ENCODE assay signal across 1 cellular context in the genomic region with DNA sequence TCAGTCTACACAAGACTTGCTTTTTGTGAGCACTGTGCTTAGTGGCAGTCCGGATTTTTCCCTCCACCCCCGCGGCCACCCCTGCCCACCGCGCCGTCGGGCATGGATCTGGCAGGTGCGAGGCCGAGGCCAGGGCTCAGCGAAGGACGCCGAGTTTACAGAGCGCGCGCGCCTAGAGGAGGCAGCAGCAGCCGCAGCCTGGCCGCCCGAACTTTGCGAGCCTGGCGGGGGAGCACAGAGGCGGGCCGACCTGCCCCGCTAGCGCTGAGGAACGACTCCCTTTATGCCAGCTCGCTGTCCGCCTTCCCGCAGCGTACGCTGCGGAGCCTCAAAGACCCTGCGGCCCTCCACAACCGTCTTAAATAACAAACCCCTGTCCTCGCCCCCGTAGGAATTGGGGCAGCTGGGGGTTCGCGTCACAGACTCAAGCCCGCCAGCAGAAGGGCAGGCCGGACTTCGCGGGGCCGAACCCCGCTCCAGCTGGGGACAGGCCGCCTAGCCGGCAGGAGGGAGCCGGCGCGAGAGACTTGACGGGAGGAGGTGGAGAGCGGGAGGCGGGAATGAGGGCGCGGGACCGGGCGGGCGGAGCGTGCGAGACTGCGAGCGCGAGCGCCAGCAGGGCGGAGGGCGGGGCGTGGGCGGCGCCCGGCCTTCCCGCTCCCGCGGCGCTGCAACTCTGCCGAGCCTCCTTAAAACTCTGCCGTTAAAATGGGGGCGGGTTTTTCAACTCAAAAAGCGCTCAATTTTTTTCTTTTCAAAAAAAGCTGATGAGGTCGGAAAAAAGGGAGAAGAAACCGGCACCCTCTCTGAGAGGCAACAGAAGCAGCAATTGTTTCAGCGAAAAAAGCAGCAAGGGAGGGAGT.
TF ChIP-seq lines count a peak whose summit lies in the region.

No MANE protein-coding gene starts in this region.

TF ChIP-seq in HepG2, 621 proteins besides CTCF, POLR2A, EP300 and RAD21 (continued from another document and continues in another):
- TF ChIP-seq, protein P1, sequence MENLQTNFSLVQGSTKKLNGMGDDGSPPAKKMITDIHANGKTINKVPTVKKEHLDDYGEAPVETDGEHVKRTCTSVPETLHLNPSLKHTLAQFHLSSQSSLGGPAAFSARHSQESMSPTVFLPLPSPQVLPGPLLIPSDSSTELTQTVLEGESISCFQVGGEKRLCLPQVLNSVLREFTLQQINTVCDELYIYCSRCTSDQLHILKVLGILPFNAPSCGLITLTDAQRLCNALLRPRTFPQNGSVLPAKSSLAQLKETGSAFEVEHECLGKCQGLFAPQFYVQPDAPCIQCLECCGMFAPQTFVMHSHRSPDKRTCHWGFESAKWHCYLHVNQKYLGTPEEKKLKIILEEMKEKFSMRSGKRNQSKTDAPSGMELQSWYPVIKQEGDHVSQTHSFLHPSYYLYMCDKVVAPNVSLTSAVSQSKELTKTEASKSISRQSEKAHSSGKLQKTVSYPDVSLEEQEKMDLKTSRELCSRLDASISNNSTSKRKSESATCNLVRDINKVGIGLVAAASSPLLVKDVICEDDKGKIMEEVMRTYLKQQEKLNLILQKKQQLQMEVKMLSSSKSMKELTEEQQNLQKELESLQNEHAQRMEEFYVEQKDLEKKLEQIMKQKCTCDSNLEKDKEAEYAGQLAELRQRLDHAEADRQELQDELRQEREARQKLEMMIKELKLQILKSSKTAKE (CRISPR knock-in tag; IDR thresholded peaks at IDR 0.05; ENCODE audit: borderline replicate concordance), result peak; percentile 51
- TF ChIP-seq ZNF597 (CRISPR knock-in tag; IDR thresholded peaks at IDR 0.05) (no peak), ZNF883 (CRISPR knock-in tag; IDR thresholded peaks at IDR 0.05; ENCODE audit: not compliant biosample characterization) (peak; percentile 71), ZEB1 (IDR thresholded peaks at IDR 0.05; ENCODE audit: insufficient replicate concordance, low read depth) (no peak), SMAD3 (CRISPR knock-in tag; IDR thresholded peaks at IDR 0.05) (no peak), ATF7 (IDR thresholded peaks at IDR 0.05) (no peak), ATF7 (CRISPR knock-in tag; IDR thresholded peaks at IDR 0.05) (no peak; the same call in 1 of the 2 replicates), ELF1 (CRISPR knock-in tag; IDR thresholded peaks at IDR 0.05) (no peak), MTA3 (CRISPR knock-in tag; IDR thresholded peaks at IDR 0.05) (0 out of 2 replicates have a peak, but pooled peaks have one; percentile 58), ZNF121 (CRISPR knock-in tag; IDR thresholded peaks at IDR 0.05) (peak; percentile 70), MXD3 (CRISPR knock-in tag; IDR thresholded peaks at IDR 0.05) (peak; percentile 90), FOSL2 (CRISPR knock-in tag; IDR thresholded peaks at IDR 0.05) (peak; percentile 19), REL (CRISPR knock-in tag; conservative IDR thresholded peaks at IDR 0.05) (peak; percentile 94), ZNF512B (CRISPR knock-in tag; IDR thresholded peaks at IDR 0.05; ENCODE audit: borderline replicate concordance) (peak; percentile 91; the same call in 1 of the 2 replicates), ZNF30 (CRISPR knock-in tag; IDR thresholded peaks at IDR 0.05) (no peak), CEBPG (CRISPR knock-in tag; IDR thresholded peaks at IDR 0.05) (no peak), KAT8 (CRISPR knock-in tag; IDR thresholded peaks at IDR 0.05) (peak; percentile 60), YEATS4 (CRISPR knock-in tag; IDR thresholded peaks at IDR 0.05; ENCODE audit: borderline replicate concordance) (peak; percentile 48; the same call in 1 of the 2 replicates), ZNF792 (CRISPR knock-in tag; IDR thresholded peaks at IDR 0.05) (peak; percentile 37; the same call in 1 of the 2 replicates), ZNF205 (CRISPR knock-in tag; IDR thresholded peaks at IDR 0.05) (0 out of 2 replicates have a peak, but pooled peaks have one; percentile 44), ZNF34 (CRISPR knock-in tag; IDR thresholded peaks at IDR 0.05; ENCODE audit: borderline replicate concordance) (no peak), GATA4 (IDR thresholded peaks at IDR 0.05; ENCODE audit: borderline replicate concordance, low read depth) (no peak), HNRNPL (IDR thresholded peaks at IDR 0.05; ENCODE audit: low read depth, low read length) (0 out of 2 replicates have a peak, but pooled peaks have one; percentile 58), ZNF615 (CRISPR knock-in tag; IDR thresholded peaks at IDR 0.05; ENCODE audit: borderline replicate concordance) (0 out of 2 replicates have a peak, but pooled peaks have one; percentile 55), ZNF576 (CRISPR knock-in tag; IDR thresholded peaks at IDR 0.05) (no peak), TIGD3 (CRISPR knock-in tag; IDR thresholded peaks at IDR 0.05; ENCODE audit: borderline replicate concordance) (no peak), MATR3 (CRISPR knock-in tag; IDR thresholded peaks at IDR 0.05) (no peak), PBX2 (CRISPR knock-in tag; IDR thresholded peaks at IDR 0.05) (no peak), HCFC1 (IDR thresholded peaks at IDR 0.05; ENCODE audit: low read depth, low read length) (no peak), NPAS2 (CRISPR knock-in tag; IDR thresholded peaks at IDR 0.05; ENCODE audit: borderline replicate concordance) (no peak), AKAP8 (CRISPR knock-in tag; IDR thresholded peaks at IDR 0.05) (peak; percentile 84), ZNF292 (CRISPR knock-in tag; IDR thresholded peaks at IDR 0.05; ENCODE audit: borderline replicate concordance, low read depth) (peak; percentile 77; the same call in 1 of the 2 replicates), PAF1 (CRISPR knock-in tag; IDR thresholded peaks at IDR 0.05) (no peak), FOXP1 (IDR thresholded peaks at IDR 0.05) (no peak), FOXP1 (CRISPR knock-in tag; IDR thresholded peaks at IDR 0.05) (no peak), TRIM22 (IDR thresholded peaks at IDR 0.05) (no peak), DR1 (CRISPR knock-in tag; IDR thresholded peaks at IDR 0.05) (no peak; the same call in 1 of the 2 replicates), SOX13 (IDR thresholded peaks at IDR 0.05) (no peak), SOX13 (CRISPR knock-in tag; conservative IDR thresholded peaks at IDR 0.05 in 1 of 2, IDR thresholded peaks at IDR 0.05 in 1 of 2) (peak in 1 of 2 experiments; percentile 12; a peak in 1 of 4 replicates), HNRNPLL (IDR thresholded peaks at IDR 0.05; ENCODE audit: low read depth, low read length, poor library complexity, severe bottlenecking) (peak; percentile 85)
- TF ChIP-seq, protein P2, sequence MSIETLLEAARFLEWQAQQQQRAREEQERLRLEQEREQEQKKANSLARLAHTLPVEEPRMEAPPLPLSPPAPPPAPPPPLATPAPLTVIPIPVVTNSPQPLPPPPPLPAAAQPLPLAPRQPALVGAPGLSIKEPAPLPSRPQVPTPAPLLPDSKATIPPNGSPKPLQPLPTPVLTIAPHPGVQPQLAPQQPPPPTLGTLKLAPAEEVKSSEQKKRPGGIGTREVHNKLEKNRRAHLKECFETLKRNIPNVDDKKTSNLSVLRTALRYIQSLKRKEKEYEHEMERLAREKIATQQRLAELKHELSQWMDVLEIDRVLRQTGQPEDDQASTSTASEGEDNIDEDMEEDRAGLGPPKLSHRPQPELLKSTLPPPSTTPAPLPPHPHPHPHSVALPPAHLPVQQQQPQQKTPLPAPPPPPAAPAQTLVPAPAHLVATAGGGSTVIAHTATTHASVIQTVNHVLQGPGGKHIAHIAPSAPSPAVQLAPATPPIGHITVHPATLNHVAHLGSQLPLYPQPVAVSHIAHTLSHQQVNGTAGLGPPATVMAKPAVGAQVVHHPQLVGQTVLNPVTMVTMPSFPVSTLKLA (IDR thresholded peaks at IDR 0.05), result no peak
- TF ChIP-seq, protein P3, sequence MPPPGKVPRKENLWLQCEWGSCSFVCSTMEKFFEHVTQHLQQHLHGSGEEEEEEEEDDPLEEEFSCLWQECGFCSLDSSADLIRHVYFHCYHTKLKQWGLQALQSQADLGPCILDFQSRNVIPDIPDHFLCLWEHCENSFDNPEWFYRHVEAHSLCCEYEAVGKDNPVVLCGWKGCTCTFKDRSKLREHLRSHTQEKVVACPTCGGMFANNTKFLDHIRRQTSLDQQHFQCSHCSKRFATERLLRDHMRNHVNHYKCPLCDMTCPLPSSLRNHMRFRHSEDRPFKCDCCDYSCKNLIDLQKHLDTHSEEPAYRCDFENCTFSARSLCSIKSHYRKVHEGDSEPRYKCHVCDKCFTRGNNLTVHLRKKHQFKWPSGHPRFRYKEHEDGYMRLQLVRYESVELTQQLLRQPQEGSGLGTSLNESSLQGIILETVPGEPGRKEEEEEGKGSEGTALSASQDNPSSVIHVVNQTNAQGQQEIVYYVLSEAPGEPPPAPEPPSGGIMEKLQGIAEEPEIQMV (CRISPR knock-in tag; IDR thresholded peaks at IDR 0.05; ENCODE audit: low read depth), result 0 out of 2 replicates have a peak, but pooled peaks have one; percentile 49
- TF ChIP-seq, protein P4, sequence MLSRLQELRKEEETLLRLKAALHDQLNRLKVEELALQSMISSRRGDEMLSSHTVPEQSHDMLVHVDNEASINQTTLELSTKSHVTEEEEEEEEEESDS (CRISPR knock-in tag; IDR thresholded peaks at IDR 0.05; ENCODE audit: borderline replicate concordance), result 0 out of 2 replicates have a peak, but pooled peaks have one; percentile 42
- TF ChIP-seq, protein P5, sequence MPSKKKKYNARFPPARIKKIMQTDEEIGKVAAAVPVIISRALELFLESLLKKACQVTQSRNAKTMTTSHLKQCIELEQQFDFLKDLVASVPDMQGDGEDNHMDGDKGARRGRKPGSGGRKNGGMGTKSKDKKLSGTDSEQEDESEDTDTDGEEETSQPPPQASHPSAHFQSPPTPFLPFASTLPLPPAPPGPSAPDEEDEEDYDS (CRISPR knock-in tag; IDR thresholded peaks at IDR 0.05), result peak; percentile 12; the same call in 1 of the 2 replicates
- TF ChIP-seq, protein P6, sequence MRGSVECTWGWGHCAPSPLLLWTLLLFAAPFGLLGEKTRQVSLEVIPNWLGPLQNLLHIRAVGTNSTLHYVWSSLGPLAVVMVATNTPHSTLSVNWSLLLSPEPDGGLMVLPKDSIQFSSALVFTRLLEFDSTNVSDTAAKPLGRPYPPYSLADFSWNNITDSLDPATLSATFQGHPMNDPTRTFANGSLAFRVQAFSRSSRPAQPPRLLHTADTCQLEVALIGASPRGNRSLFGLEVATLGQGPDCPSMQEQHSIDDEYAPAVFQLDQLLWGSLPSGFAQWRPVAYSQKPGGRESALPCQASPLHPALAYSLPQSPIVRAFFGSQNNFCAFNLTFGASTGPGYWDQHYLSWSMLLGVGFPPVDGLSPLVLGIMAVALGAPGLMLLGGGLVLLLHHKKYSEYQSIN (CRISPR knock-in tag; IDR thresholded peaks at IDR 0.05; ENCODE audit: borderline replicate concordance), result no peak
